ENCODE assay signal across 1 cellular context in the genomic region with DNA sequence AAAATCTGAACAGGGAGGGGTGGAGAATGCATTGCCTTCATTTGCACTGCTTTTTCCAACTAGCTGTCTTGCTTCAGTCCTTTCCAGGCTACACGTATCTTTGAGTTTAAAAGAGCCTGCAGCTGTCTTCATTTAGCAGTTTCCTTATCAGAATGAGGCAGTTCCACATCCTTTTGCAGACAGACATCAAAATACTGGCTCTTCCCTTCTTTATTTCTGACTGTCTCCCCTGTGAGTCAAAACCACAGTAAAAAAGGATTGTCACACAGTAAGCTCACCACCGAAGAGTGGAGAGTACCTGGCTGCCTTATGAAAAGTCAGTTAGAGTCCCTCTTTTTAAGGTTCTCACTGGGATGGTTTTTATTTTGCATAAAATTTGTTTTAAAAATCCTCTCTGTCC.
TF ChIP-seq lines count a peak whose summit lies in the region.

No MANE protein-coding gene starts in this region.

TF ChIP-seq in GM23338, 12 proteins besides CTCF, POLR2A, EP300 and RAD21 (continued from another document):
- TF ChIP-seq, protein P1, sequence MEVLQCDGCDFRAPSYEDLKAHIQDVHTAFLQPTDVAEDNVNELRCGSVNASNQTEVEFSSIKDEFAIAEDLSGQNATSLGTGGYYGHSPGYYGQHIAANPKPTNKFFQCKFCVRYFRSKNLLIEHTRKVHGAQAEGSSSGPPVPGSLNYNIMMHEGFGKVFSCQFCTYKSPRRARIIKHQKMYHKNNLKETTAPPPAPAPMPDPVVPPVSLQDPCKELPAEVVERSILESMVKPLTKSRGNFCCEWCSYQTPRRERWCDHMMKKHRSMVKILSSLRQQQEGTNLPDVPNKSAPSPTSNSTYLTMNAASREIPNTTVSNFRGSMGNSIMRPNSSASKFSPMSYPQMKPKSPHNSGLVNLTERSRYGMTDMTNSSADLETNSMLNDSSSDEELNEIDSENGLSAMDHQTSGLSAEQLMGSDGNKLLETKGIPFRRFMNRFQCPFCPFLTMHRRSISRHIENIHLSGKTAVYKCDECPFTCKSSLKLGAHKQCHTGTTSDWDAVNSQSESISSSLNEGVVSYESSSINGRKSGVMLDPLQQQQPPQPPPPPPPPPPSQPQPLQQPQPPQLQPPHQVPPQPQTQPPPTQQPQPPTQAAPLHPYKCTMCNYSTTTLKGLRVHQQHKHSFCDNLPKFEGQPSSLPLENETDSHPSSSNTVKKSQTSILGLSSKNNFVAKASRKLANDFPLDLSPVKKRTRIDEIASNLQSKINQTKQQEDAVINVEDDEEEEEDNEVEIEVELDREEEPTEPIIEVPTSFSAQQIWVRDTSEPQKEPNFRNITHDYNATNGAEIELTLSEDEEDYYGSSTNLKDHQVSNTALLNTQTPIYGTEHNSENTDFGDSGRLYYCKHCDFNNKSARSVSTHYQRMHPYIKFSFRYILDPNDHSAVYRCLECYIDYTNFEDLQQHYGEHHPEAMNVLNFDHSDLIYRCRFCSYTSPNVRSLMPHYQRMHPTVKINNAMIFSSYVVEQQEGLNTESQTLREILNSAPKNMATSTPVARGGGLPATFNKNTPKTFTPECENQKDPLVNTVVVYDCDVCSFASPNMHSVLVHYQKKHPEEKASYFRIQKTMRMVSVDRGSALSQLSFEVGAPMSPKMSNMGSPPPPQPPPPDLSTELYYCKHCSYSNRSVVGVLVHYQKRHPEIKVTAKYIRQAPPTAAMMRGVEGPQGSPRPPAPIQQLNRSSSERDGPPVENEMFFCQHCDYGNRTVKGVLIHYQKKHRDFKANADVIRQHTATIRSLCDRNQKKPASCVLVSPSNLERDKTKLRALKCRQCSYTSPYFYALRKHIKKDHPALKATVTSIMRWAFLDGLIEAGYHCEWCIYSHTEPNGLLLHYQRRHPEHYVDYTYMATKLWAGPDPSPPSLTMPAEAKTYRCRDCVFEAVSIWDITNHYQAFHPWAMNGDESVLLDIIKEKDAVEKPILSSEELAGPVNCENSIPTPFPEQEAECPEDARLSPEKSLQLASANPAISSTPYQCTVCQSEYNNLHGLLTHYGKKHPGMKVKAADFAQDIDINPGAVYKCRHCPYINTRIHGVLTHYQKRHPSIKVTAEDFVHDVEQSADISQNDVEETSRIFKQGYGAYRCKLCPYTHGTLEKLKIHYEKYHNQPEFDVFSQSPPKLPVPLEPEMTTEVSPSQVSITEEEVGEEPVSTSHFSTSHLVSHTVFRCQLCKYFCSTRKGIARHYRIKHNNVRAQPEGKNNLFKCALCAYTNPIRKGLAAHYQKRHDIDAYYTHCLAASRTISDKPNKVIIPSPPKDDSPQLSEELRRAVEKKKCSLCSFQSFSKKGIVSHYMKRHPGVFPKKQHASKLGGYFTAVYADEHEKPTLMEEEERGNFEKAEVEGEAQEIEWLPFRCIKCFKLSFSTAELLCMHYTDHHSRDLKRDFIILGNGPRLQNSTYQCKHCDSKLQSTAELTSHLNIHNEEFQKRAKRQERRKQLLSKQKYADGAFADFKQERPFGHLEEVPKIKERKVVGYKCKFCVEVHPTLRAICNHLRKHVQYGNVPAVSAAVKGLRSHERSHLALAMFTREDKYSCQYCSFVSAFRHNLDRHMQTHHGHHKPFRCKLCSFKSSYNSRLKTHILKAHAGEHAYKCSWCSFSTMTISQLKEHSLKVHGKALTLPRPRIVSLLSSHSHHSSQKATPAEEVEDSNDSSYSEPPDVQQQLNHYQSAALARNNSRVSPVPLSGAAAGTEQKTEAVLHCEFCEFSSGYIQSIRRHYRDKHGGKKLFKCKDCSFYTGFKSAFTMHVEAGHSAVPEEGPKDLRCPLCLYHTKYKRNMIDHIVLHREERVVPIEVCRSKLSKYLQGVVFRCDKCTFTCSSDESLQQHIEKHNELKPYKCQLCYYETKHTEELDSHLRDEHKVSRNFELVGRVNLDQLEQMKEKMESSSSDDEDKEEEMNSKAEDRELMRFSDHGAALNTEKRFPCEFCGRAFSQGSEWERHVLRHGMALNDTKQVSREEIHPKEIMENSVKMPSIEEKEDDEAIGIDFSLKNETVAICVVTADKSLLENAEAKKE (CRISPR knock-in tag; IDR thresholded peaks at IDR 0.05), result no peak
- no peak for TF ChIP-seq CREB1 (CRISPR knock-in tag; IDR thresholded peaks at IDR 0.05; ENCODE audit: low read depth)
- TF ChIP-seq, protein P2, sequence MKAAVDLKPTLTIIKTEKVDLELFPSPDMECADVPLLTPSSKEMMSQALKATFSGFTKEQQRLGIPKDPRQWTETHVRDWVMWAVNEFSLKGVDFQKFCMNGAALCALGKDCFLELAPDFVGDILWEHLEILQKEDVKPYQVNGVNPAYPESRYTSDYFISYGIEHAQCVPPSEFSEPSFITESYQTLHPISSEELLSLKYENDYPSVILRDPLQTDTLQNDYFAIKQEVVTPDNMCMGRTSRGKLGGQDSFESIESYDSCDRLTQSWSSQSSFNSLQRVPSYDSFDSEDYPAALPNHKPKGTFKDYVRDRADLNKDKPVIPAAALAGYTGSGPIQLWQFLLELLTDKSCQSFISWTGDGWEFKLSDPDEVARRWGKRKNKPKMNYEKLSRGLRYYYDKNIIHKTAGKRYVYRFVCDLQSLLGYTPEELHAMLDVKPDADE (IDR thresholded peaks at IDR 0.05), result no peak
- TF ChIP-seq ZNF114 (CRISPR knock-in tag; IDR thresholded peaks at IDR 0.05), result no peak
- no peak for TF ChIP-seq EZH2phosphoT487 (IDR thresholded peaks at IDR 0.05; ENCODE audit: unreplicated experiment)
